In the genomic region with DNA sequence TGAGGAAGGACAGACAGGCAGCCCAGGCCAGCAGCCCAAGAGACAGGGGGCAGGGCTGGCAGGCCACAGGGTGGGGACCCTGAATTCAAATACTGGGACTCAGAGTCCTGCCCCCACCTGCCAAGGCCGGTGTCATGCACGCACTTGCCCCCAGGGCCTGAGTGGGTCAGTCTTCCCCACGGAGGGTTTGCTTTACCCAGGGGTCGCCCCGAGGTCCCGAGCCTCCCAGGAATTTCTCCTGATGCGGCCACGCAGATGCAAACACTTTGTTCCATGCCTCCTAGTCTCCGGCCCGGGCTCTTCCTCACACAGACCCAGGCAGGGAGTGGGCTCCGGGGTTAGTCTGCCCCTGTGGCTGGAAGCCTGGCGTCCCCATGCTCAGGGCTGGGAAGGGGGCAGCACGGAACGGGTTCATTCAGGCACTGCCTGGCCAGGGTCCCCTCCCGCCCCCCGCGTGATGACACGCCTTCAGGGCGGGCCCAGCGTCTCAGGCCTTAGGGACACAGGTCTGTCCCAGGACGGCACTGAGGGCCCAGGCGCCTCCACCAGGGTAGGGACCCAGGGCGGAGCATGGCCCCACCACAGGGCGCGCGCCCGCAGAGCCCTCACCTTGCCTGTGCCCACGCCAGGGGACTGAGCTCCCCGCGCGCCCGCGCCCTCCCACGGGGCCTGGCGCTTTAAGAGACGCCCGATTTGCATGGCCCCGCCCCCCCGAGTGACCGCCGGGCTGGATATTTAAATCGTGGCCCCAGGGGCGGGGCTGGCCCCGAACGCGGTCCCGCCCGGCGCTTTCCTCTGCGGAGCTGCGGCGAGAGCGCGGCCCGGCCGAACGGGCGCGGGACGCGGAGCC, we compare ENCODE assay signal across 7 cellular contexts. TPM values are rescaled to one million over a fixed set of nuclear protein-coding genes. Genes with fewer than 3 reads are reported as not detected.
DNase-seq lines count a peak whose midpoint lies in the region; ATAC-seq and TF ChIP-seq lines count a peak whose summit lies in the region.

TSS of gene SNED1 (plus strand) at position 763 of the 850 bp plus-strand sequence. CDS start 220 bp downstream, outside the sequence.

- H4K20me1 ChIP-seq in GM23338 (replicated peaks; ENCODE audit: insufficient read depth) = no peaks in the 10 kb centered on the region; the same call in 1 of the 2 replicates

- peak within 1 kb of the TSS; percentile 81 for H3K4me2 ChIP-seq in GM23338

- DNase-seq in GM23338 (ENCODE audit: low spot score) (peak; percentile 93), NCI-H748 (lab: John Stamatoyannopoulos, UW; ENCODE audit: unreplicated experiment) (peak; percentile 82), mucosa of gallbladder (ENCODE audit: low spot score) (peak; percentile 87)
- peak; percentile 72 for DNase-seq in activated T-cell treated with anti-CD3 and anti-CD28 coated beads, Interleukin-2, amount 50 U/mL, for 1 hour
- peak; percentile 51 to 53 for DNase-seq in stimulated activated CD8-positive, alpha-beta memory T cell treated with anti-CD3 and anti-CD28 coated beads, Interleukin-7, amount 100 ng/mL, for 48 hours (ENCODE audit: extremely low read depth in 1 of 2, low read depth in 1 of 2)

- peak within 1 kb of the TSS; percentile 64 for H3K4me3 Mint-ChIP-seq in GM23338

- H3K9me3 ChIP-seq in esophagus (ENCODE audit: control insufficient read depth in 2 of 2, insufficient read depth in 1 of 2, low read depth in 1 of 2, low read length in 1 of 2) = peaks cover under 1 to 3% of the 10 kb centered on the region in 2 donors

- peaks cover 21% of the 10 kb centered on the region for H3K27me3 Mint-ChIP-seq in GM23338 (ENCODE audit: insufficient read depth, low read depth, poor library complexity)

- H3K36me3 ChIP-seq in GM23338 (ENCODE audit: insufficient read depth) = no peaks in the 10 kb centered on the region
- peaks cover 0 to 3% of the 10 kb centered on the region in 2 donors for H3K36me3 ChIP-seq in esophagus (ENCODE audit: control insufficient read depth in 2 of 2, insufficient read depth in 2 of 2, low read length in 1 of 2)

- 5 to 6% methylated on average over 48 to 61 of the region's 61 CpGs for WGBS in esophagus, 2 donors

- H3K4me3 ChIP-seq in GM23338 (peak within 1 kb of the TSS; percentile 78), esophagus (ENCODE audit: low read depth in 1 of 2, low read length in 2 of 2) (peak within 1 kb of the TSS; percentile 65 to 68)

- peak within 1 kb of the TSS; percentile 98 for H2AFZ ChIP-seq in GM23338

- no peak for TF ChIP-seq CTCF in GM23338 (conservative IDR thresholded peaks at IDR 0.05; ENCODE audit: low read depth in 2 of 2)

- H3K36me3 Mint-ChIP-seq in GM23338 (ENCODE audit: low read depth) = no peaks in the 10 kb centered on the region; the same call in 2 of the 3 replicates

- H3K9me2 ChIP-seq in GM23338 (ENCODE audit: insufficient read depth) = no peaks in the 10 kb centered on the region

- no peak within 1 kb of the TSS for H3K27ac ChIP-seq in GM23338 (ENCODE audit: low read depth)
- H3K27ac ChIP-seq in esophagus (ENCODE audit: low read depth in 2 of 2, low read length in 1 of 2) = peak within 1 kb of the TSS; percentile 78 to 81

- peak; percentile 88 for ATAC-seq in GM23338
- no peak for ATAC-seq in HG03354 (IDR thresholded peaks at IDR 0.05; ENCODE audit: poor library complexity, severe bottlenecking, unreplicated experiment)

- H3K4me1 ChIP-seq in GM23338 (ENCODE audit: insufficient read depth) (no peaks in the 10 kb centered on the region), esophagus (ENCODE audit: control insufficient read depth in 2 of 2, insufficient read depth in 2 of 2, low read length in 1 of 2) (peaks cover 9 to 23% of the 10 kb centered on the region in 2 donors)

- H3K27me3 ChIP-seq in GM23338 (ENCODE audit: insufficient read depth) = peaks cover 18% of the 10 kb centered on the region
- no peaks in the 10 kb centered on the region for H3K27me3 ChIP-seq in esophagus (ENCODE audit: control insufficient read depth in 1 of 2, insufficient read depth in 2 of 2, low read length in 2 of 2)

- peaks cover 4% of the 10 kb centered on the region; the same call in 1 of the 3 replicates for H3K4me1 Mint-ChIP-seq in GM23338

- no peak within 1 kb of the TSS for H3K27ac Mint-ChIP-seq in GM23338

- H3K9me3 Mint-ChIP-seq in GM23338 = peaks cover 2% of the 10 kb centered on the region; the same call in 1 of the 3 replicates

- no peaks in the 10 kb centered on the region for H3K79me2 ChIP-seq in GM23338 (replicated peaks; ENCODE audit: insufficient read depth)

- H3F3A ChIP-seq in GM23338 (replicated peaks; ENCODE audit: low read depth) = no peaks in the 10 kb centered on the region

TF ChIP-seq in GM23338, 12 proteins besides CTCF, POLR2A, EP300 and RAD21:
- 0 out of 2 replicates have a peak, but pooled peaks have one; percentile 26 for TF ChIP-seq CREB1 (CRISPR knock-in tag; IDR thresholded peaks at IDR 0.05; ENCODE audit: low read depth)
- TF ChIP-seq ZNF114 (CRISPR knock-in tag; IDR thresholded peaks at IDR 0.05) = no peak

RNA-seq across cellular contexts. Expression of gene SNED1, which starts in this region (rescaled TPM):
- 1.1 and 2.8 TPM in 2 replicates for total RNA-seq in GM23338 (2014; rRNA removed; shearing (Covaris generic))
- polyA plus RNA-seq in GM23338 (2016; fragmentation: Nextera tagmentation; extraction: Ambion mirVana) = 1.3 and 1.5 TPM in 2 replicates
- 1 to 10 TPM; 3.3 to 3.6 TPM for polyA plus RNA-seq in esophagus
- total RNA-seq in mucosa of gallbladder = 40.9 TPM

Comparison
In these comparisons a context has a peak if more than half of its experiments do, and no peak if none do; other contexts are left out.
1. RNA of gene SNED1 (total RNA-seq): 40.9 TPM in mucosa of gallbladder (single experiment); 1.1 to 2.8 TPM in GM23338; every median in the first group is over 10 times any median in the second.
2. Peak in every context shown above with its lines, with median percentiles within 50 percentile points of each other: DNase-seq.